ENCODE assay signal across 1 cellular context in genomic region chr11:2390871-2391662, GRCh38.
TF ChIP-seq lines count a peak whose summit lies in the region.

No MANE protein-coding gene starts in this region.

TF ChIP-seq in K562, 482 proteins besides CTCF, POLR2A, EP300 and RAD21:
- no peak for TF ChIP-seq TCF7L2 (IDR thresholded peaks at IDR 0.05; ENCODE audit: low read depth, low read length)
- TF ChIP-seq ZNF76 (CRISPR knock-in tag; IDR thresholded peaks at IDR 0.05; ENCODE audit: borderline replicate concordance), result no peak
- TF ChIP-seq VEZF1 (CRISPR knock-in tag; IDR thresholded peaks at IDR 0.05), result peak; percentile 47; the same call in 1 of the 2 replicates
- TF ChIP-seq CREB3L1 (IDR thresholded peaks at IDR 0.05; ENCODE audit: borderline replicate concordance, low read depth), result no peak
- TF ChIP-seq FOSL1 (tag; conservative IDR thresholded peaks at IDR 0.05), result peak; percentile 39; the same call in 1 of the 2 replicates
- TF ChIP-seq NFE2 (IDR thresholded peaks at IDR 0.05; ENCODE audit: low read depth), result 0 out of 2 replicates have a peak, but pooled peaks have one; percentile 6
- peak in 1 of 2 experiments; percentile 89; a peak in 2 of 4 replicates for TF ChIP-seq SRF (CRISPR knock-in tag; IDR thresholded peaks at IDR 0.05)
- TF ChIP-seq PCBP1 (IDR thresholded peaks at IDR 0.05; ENCODE audit: low read depth, low read length, poor library complexity, severe bottlenecking), result peak; percentile 9
TF ChIP-seq in K562: peak in this region for 5.
